Comparison of ENCODE assay signal across 1 cellular context in genomic region chr20:38343798-38344701, GRCh38.
TF ChIP-seq lines count a peak whose summit lies in the region.

No MANE protein-coding gene starts in this region.

TF ChIP-seq in IMR-90, 13 proteins besides CTCF, POLR2A, EP300 and RAD21:
- TF ChIP-seq, protein P1, sequence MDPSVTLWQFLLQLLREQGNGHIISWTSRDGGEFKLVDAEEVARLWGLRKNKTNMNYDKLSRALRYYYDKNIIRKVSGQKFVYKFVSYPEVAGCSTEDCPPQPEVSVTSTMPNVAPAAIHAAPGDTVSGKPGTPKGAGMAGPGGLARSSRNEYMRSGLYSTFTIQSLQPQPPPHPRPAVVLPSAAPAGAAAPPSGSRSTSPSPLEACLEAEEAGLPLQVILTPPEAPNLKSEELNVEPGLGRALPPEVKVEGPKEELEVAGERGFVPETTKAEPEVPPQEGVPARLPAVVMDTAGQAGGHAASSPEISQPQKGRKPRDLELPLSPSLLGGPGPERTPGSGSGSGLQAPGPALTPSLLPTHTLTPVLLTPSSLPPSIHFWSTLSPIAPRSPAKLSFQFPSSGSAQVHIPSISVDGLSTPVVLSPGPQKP (IDR thresholded peaks at IDR 0.05; ENCODE audit: borderline replicate concordance, low read depth, low read length) = no peak
- TF ChIP-seq FOS (IDR thresholded peaks at IDR 0.05; ENCODE audit: low read depth, low read length) = no peak
- no peak for TF ChIP-seq NFE2L2 (IDR thresholded peaks at IDR 0.05; ENCODE audit: low read depth, low read length)
- TF ChIP-seq BHLHE40 (IDR thresholded peaks at IDR 0.05; ENCODE audit: low read depth, low read length) = no peak
- no peak for TF ChIP-seq CEBPB (IDR thresholded peaks at IDR 0.05; ENCODE audit: low read depth, low read length)
